1 cellular context compared by ENCODE assay signal in genomic region chr18:76480913-76481312, GRCh38.
TF ChIP-seq lines count a peak whose summit lies in the region.

No MANE protein-coding gene starts in this region.

TF ChIP-seq in H1, 55 proteins besides CTCF, POLR2A, EP300 and RAD21 (continued from another document):
- TF ChIP-seq ATF2 (IDR thresholded peaks at IDR 0.05; ENCODE audit: low read length) (no peak), BRCA1 (IDR thresholded peaks at IDR 0.05; ENCODE audit: low read depth, low read length) (no peak), TAF7 (optimal IDR thresholded peaks at IDR 0.05; ENCODE audit: borderline replicate concordance, low read depth, low read length) (no peak), PHF8 (conservative IDR thresholded peaks at IDR 0.05; ENCODE audit: low read depth, low read length) (no peak), CHD1 (IDR thresholded peaks at IDR 0.05; ENCODE audit: low read depth, low read length) (no peak), BCL11A (IDR thresholded peaks at IDR 0.05; ENCODE audit: low read depth in 2 of 2, low read length in 2 of 2) (no peak), NRF1 (IDR thresholded peaks at IDR 0.05; ENCODE audit: low read depth, low read length) (no peak)
